20 cellular contexts compared by ENCODE assay signal in the genomic region with DNA sequence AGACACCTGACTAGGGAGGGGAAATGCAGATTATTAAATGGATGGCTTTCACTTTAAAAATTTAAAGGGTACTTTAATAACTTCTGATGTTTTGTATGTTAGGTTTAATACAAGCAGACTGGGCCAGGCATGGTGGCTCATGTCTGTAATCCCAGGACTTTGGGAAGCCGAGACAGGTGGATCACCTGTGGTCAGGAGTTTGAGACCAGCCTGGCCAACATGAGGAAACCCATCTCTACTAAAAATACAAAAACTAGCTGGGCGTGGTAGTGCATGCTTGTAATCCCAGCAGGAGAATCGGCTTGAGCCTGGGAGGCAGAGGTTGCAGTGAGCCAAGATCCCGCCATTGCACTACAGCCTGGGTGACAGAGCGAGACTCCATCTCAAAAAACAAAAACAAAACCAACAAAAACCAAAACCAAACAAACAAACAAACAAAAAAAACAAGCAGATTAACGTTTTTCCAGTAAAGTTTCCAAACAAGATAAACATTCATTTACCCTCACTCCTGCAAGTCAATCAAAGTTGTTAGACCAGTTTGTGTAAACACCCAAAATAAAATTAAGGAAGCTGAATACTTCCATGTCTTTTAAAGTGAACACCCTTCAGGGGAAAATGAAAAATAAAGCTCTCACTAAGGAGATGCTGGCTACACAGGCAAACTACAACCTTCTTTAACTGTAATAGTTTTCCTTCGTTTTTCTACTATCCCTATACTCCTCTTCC. TPM values are rescaled to one million over a fixed set of nuclear protein-coding genes. Genes with fewer than 3 reads are reported as not detected.
DNase-seq lines count a peak whose midpoint lies in the region; ATAC-seq and TF ChIP-seq lines count a peak whose summit lies in the region.
"Had no signal": no experiment of that assay in that cellular context is flagged by ENCODE, and none has a peak within 500 bp of the region (broad histone marks: within the 10 kb centered on the region; RNA-seq: fewer than 3 reads in every experiment).

No MANE protein-coding gene starts in this region.

- peaks cover 89% of the 10 kb centered on the region for H4K20me1 ChIP-seq in PC-9 (ENCODE audit: insufficient read depth)

- H3K79me2 ChIP-seq in PC-9 (ENCODE audit: low read depth) = peaks cover 95% of the 10 kb centered on the region

- no peaks in the 10 kb centered on the region for H3K27me3 Mint-ChIP-seq in activated CD8-positive, alpha-beta T cell treated with anti-CD3 and anti-CD28 coated beads for 36 hours
- no peaks in the 10 kb centered on the region for H3K27me3 Mint-ChIP-seq in activated CD8-positive, alpha-beta T cell treated with anti-CD3 and anti-CD28 coated beads, Interleukin-2, amount 10 ng/mL, durations not matched to agents 7 days and 5 days (ENCODE audit: low read depth)
- no peaks in the 10 kb centered on the region for H3K27me3 Mint-ChIP-seq in progenitor cell of endocrine pancreas
- no peaks in the 10 kb centered on the region for H3K27me3 Mint-ChIP-seq in T-helper 2 cell treated with Interferon-gamma antibody and Interleukin-4, amounts not matched to agents 5 μg/mL and 100 μg/mL, for 36 hours (ENCODE audit: low read depth)
- H3K27me3 Mint-ChIP-seq: central memory CD8-positive, alpha-beta T cell; naive thymus-derived CD4-positive, alpha-beta T cell had no signal

- peaks cover 31% of the 10 kb centered on the region for H3F3A ChIP-seq in PC-9 (ENCODE audit: insufficient read depth, low read depth)

- BruUV-seq in PC-9 (replicated peaks; lab: Mats Ljungman, UMichigan) = no TSS peak

- H3K4me3 Mint-ChIP-seq in activated CD8-positive, alpha-beta T cell treated with anti-CD3 and anti-CD28 coated beads for 36 hours = no peak overlapping the region
- H3K4me3 Mint-ChIP-seq in activated CD8-positive, alpha-beta T cell treated with anti-CD3 and anti-CD28 coated beads, Interleukin-2, amount 10 ng/mL, durations not matched to agents 7 days and 5 days = no peak overlapping the region
- H3K4me3 Mint-ChIP-seq in progenitor cell of endocrine pancreas (ENCODE audit: low read depth) = no peak overlapping the region
- no peak overlapping the region for H3K4me3 Mint-ChIP-seq in T-helper 2 cell treated with Interferon-gamma antibody and Interleukin-4, amounts not matched to agents 5 μg/mL and 100 μg/mL, for 36 hours
- H3K4me3 Mint-ChIP-seq: central memory CD8-positive, alpha-beta T cell had no signal

- H3K4me1 Mint-ChIP-seq in activated CD8-positive, alpha-beta T cell treated with anti-CD3 and anti-CD28 coated beads for 36 hours (ENCODE audit: low read depth) = peaks cover 42% of the 10 kb centered on the region
- H3K4me1 Mint-ChIP-seq in activated CD8-positive, alpha-beta T cell treated with anti-CD3 and anti-CD28 coated beads, Interleukin-2, amount 10 ng/mL, durations not matched to agents 7 days and 5 days (ENCODE audit: low read depth) = peaks cover 18% of the 10 kb centered on the region
- peaks cover 19% of the 10 kb centered on the region for H3K4me1 Mint-ChIP-seq in progenitor cell of endocrine pancreas (ENCODE audit: low read depth)
- peaks cover 20% of the 10 kb centered on the region for H3K4me1 Mint-ChIP-seq in T-helper 2 cell treated with Interferon-gamma antibody and Interleukin-4, amounts not matched to agents 5 μg/mL and 100 μg/mL, for 36 hours (ENCODE audit: low read depth)

- H3K27ac Mint-ChIP-seq in activated CD8-positive, alpha-beta T cell treated with anti-CD3 and anti-CD28 coated beads for 36 hours = peak overlapping the region; percentile 35
- no peak overlapping the region for H3K27ac Mint-ChIP-seq in activated CD8-positive, alpha-beta T cell treated with anti-CD3 and anti-CD28 coated beads, Interleukin-2, amount 10 ng/mL, durations not matched to agents 7 days and 5 days
- peak overlapping the region; percentile 85 for H3K27ac Mint-ChIP-seq in progenitor cell of endocrine pancreas
- no peak overlapping the region for H3K27ac Mint-ChIP-seq in T-helper 2 cell treated with Interferon-gamma antibody and Interleukin-4, amounts not matched to agents 5 μg/mL and 100 μg/mL, for 36 hours

- no peaks in the 10 kb centered on the region for H3K9me2 ChIP-seq in PC-9 (ENCODE audit: insufficient read depth)

- H3K4me1 ChIP-seq in PC-9 (replicated peaks; ENCODE audit: insufficient read depth) = peaks cover 36% of the 10 kb centered on the region

- no peak overlapping the region for H2AFZ ChIP-seq in PC-9

- peaks cover 49% of the 10 kb centered on the region for H3K36me3 Mint-ChIP-seq in activated CD8-positive, alpha-beta T cell treated with anti-CD3 and anti-CD28 coated beads for 36 hours (ENCODE audit: low read depth)
- peaks cover 33% of the 10 kb centered on the region for H3K36me3 Mint-ChIP-seq in activated CD8-positive, alpha-beta T cell treated with anti-CD3 and anti-CD28 coated beads, Interleukin-2, amount 10 ng/mL, durations not matched to agents 7 days and 5 days (ENCODE audit: low read depth)
- H3K36me3 Mint-ChIP-seq in progenitor cell of endocrine pancreas (ENCODE audit: insufficient read depth) = peaks cover 9% of the 10 kb centered on the region
- peaks cover 16% of the 10 kb centered on the region for H3K36me3 Mint-ChIP-seq in T-helper 2 cell treated with Interferon-gamma antibody and Interleukin-4, amounts not matched to agents 5 μg/mL and 100 μg/mL, for 36 hours (ENCODE audit: low read depth)

- H3K36me3 ChIP-seq in PC-9 (ENCODE audit: low read depth) = peaks cover 10% of the 10 kb centered on the region; the same call in 1 of the 2 replicates
- H3K36me3 ChIP-seq: transverse colon had no signal

- H3K9me3 ChIP-seq in PC-9 (ENCODE audit: insufficient read depth, low read depth) = no peaks in the 10 kb centered on the region
- H3K9me3 ChIP-seq: BLaER1, transverse colon had no signal

- no peak overlapping the region; the same call in 1 of the 2 replicates for H3K4me3 ChIP-seq in PC-9
- H3K4me3 ChIP-seq: BLaER1, transverse colon had no signal

- intact Hi-C loops in activated CD8-positive, alpha-beta T cell treated with anti-CD3 and anti-CD28 coated beads for 36 hours (cut with micrococcal nuclease) = no loop called here
- intact Hi-C loops in PC-9 (cut with micrococcal nuclease; ENCODE audit: unreplicated experiment) = no loop called here

- no peak for TF ChIP-seq CTCF in activated CD8-positive, alpha-beta T cell treated with anti-CD3 and anti-CD28 coated beads for 36 hours (IDR thresholded peaks at IDR 0.05)
- TF ChIP-seq CTCF in PC-9 (conservative IDR thresholded peaks at IDR 0.05) = no peak
- no peak for TF ChIP-seq CTCF in progenitor cell of endocrine pancreas (IDR thresholded peaks at IDR 0.05; ENCODE audit: unreplicated experiment)
- TF ChIP-seq CTCF in omental fat pad (IDR thresholded peaks at IDR 0.05) = no peak

- no peaks in the 10 kb centered on the region for H3K9me3 Mint-ChIP-seq in activated CD8-positive, alpha-beta T cell treated with anti-CD3 and anti-CD28 coated beads for 36 hours
- no peaks in the 10 kb centered on the region for H3K9me3 Mint-ChIP-seq in activated CD8-positive, alpha-beta T cell treated with anti-CD3 and anti-CD28 coated beads, Interleukin-2, amount 10 ng/mL, durations not matched to agents 7 days and 5 days (ENCODE audit: insufficient read depth)
- H3K9me3 Mint-ChIP-seq in progenitor cell of endocrine pancreas (ENCODE audit: low read depth) = no peaks in the 10 kb centered on the region
- H3K9me3 Mint-ChIP-seq in T-helper 2 cell treated with Interferon-gamma antibody and Interleukin-4, amounts not matched to agents 5 μg/mL and 100 μg/mL, for 36 hours = no peaks in the 10 kb centered on the region
- H3K9me3 Mint-ChIP-seq: central memory CD8-positive, alpha-beta T cell; naive thymus-derived CD4-positive, alpha-beta T cell had no signal

- no peak for ATAC-seq in activated CD8-positive, alpha-beta T cell treated with anti-CD3 and anti-CD28 coated beads for 36 hours
- no peak for ATAC-seq in activated CD8-positive, alpha-beta T cell treated with anti-CD3 and anti-CD28 coated beads, Interleukin-2, amount 10 ng/mL, durations not matched to agents 7 days and 5 days
- no peak for ATAC-seq in omental fat pad (ENCODE audit: low FRiP score)
- ATAC-seq: activated CD4-positive, CD25-positive, alpha-beta regulatory T cell treated with anti-CD3 and anti-CD28 coated beads, Interleukin-2, amount 50 U/mL, for 24 hours; naive thymus-derived CD4-positive, alpha-beta T cell had no signal

- H3K27me3 ChIP-seq in PC-9 (ENCODE audit: insufficient read depth, low read depth) = no peaks in the 10 kb centered on the region
- H3K27me3 ChIP-seq: BLaER1, transverse colon had no signal

- no peak for DNase-seq in activated CD8-positive, alpha-beta T cell treated with anti-CD3 and anti-CD28 coated beads for 36 hours
- no peak for DNase-seq in activated CD8-positive, alpha-beta T cell treated with anti-CD3 and anti-CD28 coated beads, Interleukin-2, amount 10 ng/mL, durations not matched to agents 7 days and 5 days
- DNase-seq in PC-9 (peak in 1 of 2 experiments; percentile 52), epithelial cell of prostate (ENCODE audit: low read depth, low spot score) (no peak), progenitor cell of endocrine pancreas (ENCODE audit: low spot score, unreplicated experiment) (no peak), omental fat pad (ENCODE audit: low spot score) (no peak), islet precursor cell (no peak)
- DNase-seq in T-helper 2 cell treated with Interferon-gamma antibody and Interleukin-4, amounts not matched to agents 5 μg/mL and 100 μg/mL, for 36 hours (ENCODE audit: low spot score) = no peak
- DNase-seq: amniotic stem cell; DMS 273 treated with DMSO at 0.1 percent for 48 hours; effector memory CD4-positive, alpha-beta T cell; naive thymus-derived CD4-positive, alpha-beta T cell; NCI-H748 treated with DMSO at 0.1 percent for 48 hours; posterior cingulate gyrus; stimulated activated CD4-positive, alpha-beta T cell treated with anti-CD3 and anti-CD28 coated beads, Interleukin-2, amount 100 ng/mL, for 24 hours; stimulated activated naive CD4-positive, alpha-beta T cell treated with Interleukin-2 at 50 U/mL for 16 hours; transverse colon had no signal

- CTCF ChIA-PET in activated CD8-positive, alpha-beta T cell treated with anti-CD3 and anti-CD28 coated beads for 36 hours (lab: Charles Lee) = interaction anchor here (0.8 to 2.0 kb wide), 8 partner anchors 15 to 352 kb away, joined by 3 to 7 read pairs (median 3); no protein-coding TSS in a partner anchor
- CTCF ChIA-PET in activated CD8-positive, alpha-beta T cell treated with anti-CD3 and anti-CD28 coated beads, Interleukin-2, amount 10 ng/mL, durations not matched to agents 7 days and 5 days (lab: Charles Lee) = interaction anchor here (1.3 kb wide), 1 partner anchor 20 kb away, joined by 5 read pairs; no protein-coding TSS in a partner anchor
- CTCF ChIA-PET in PC-9 (lab: Charles Lee) = interaction anchor here (0.6 kb wide), 1 partner anchor 17 kb away, joined by 4 read pairs; no protein-coding TSS in a partner anchor

- H3K4me2 ChIP-seq in PC-9 = peak overlapping the region; percentile 59

- H3K27ac ChIP-seq in PC-9 (peak overlapping the region; percentile 49), epithelial cell of prostate (peak overlapping the region; percentile 11)
- H3K27ac ChIP-seq: BLaER1, transverse colon had no signal

- POLR2A ChIA-PET in activated CD8-positive, alpha-beta T cell treated with anti-CD3 and anti-CD28 coated beads for 36 hours (lab: Charles Lee) = interaction anchor here (0.6 to 1.8 kb wide), 5 partner anchors 12 to 1034 kb away, joined by 3 to 6 read pairs (median 4); a partner anchor contains a TSS
- POLR2A ChIA-PET in activated CD8-positive, alpha-beta T cell treated with anti-CD3 and anti-CD28 coated beads, Interleukin-2, amount 10 ng/mL, durations not matched to agents 7 days and 5 days (lab: Charles Lee) = interaction anchor here (0.6 to 1.6 kb wide), 3 partner anchors 14 to 47 kb away, joined by 3 to 9 read pairs (median 5); a partner anchor contains a TSS
- POLR2A ChIA-PET in PC-9 (lab: Charles Lee; ENCODE audit: unreplicated experiment) = interaction anchor here (0.6 to 0.7 kb wide), 2 partner anchors 15 to 64 kb away, joined by 4 to 7 read pairs; no protein-coding TSS in a partner anchor

RNA-seq across cellular contexts. Expression of a gene that starts 14.1 kb away (rescaled TPM):
- 100 to 1,000 TPM; 154 to 161 TPM for total RNA-seq in activated CD8-positive, alpha-beta T cell treated with anti-CD3 and anti-CD28 coated beads for 36 hours
- 10 to 100 TPM; 92.7 to 93.3 TPM for total RNA-seq in activated CD8-positive, alpha-beta T cell treated with anti-CD3 and anti-CD28 coated beads, Interleukin-2, amount 10 ng/mL, durations not matched to agents 7 days and 5 days
- total RNA-seq in PC-9 (2021) (61.8 and 84.9 TPM in 2 replicates), progenitor cell of endocrine pancreas (73.1 and 77.6 TPM in 2 replicates), omental fat pad (100 to 1,000 TPM in 3 of 4 donors, 10 to 100 TPM in 1; 69.8 to 195 (median 141) TPM)

RNA-seq across cellular contexts. Expression of a gene that starts 46.3 kb away (rescaled TPM):
- total RNA-seq in activated CD8-positive, alpha-beta T cell treated with anti-CD3 and anti-CD28 coated beads for 36 hours = 100 to 1,000 TPM; 426 to 442 TPM
- total RNA-seq in activated CD8-positive, alpha-beta T cell treated with anti-CD3 and anti-CD28 coated beads, Interleukin-2, amount 10 ng/mL, durations not matched to agents 7 days and 5 days = 100 to 1,000 TPM; 214 to 216 TPM
- total RNA-seq in PC-9 (2021) (252 and 256 TPM in 2 replicates), progenitor cell of endocrine pancreas (174 and 185 TPM in 2 replicates), omental fat pad (100 to 1,000 TPM; 212 to 482 (median 318) TPM)

Comparison
In these comparisons a context has a peak if more than half of its experiments do, and no peak if none do; other contexts are left out.
1. H3K27ac Mint-ChIP-seq: peak in activated CD8-positive, alpha-beta T cell treated with anti-CD3 and anti-CD28 coated beads for 36 hours (single experiment) and progenitor cell of endocrine pancreas (single experiment); none in activated CD8-positive, alpha-beta T cell treated with anti-CD3 and anti-CD28 coated beads, Interleukin-2, amount 10 ng/mL, durations not matched to agents 7 days and 5 days (single experiment) and T-helper 2 cell treated with Interferon-gamma antibody and Interleukin-4, amounts not matched to agents 5 μg/mL and 100 μg/mL, for 36 hours (single experiment).